In the genomic region with DNA sequence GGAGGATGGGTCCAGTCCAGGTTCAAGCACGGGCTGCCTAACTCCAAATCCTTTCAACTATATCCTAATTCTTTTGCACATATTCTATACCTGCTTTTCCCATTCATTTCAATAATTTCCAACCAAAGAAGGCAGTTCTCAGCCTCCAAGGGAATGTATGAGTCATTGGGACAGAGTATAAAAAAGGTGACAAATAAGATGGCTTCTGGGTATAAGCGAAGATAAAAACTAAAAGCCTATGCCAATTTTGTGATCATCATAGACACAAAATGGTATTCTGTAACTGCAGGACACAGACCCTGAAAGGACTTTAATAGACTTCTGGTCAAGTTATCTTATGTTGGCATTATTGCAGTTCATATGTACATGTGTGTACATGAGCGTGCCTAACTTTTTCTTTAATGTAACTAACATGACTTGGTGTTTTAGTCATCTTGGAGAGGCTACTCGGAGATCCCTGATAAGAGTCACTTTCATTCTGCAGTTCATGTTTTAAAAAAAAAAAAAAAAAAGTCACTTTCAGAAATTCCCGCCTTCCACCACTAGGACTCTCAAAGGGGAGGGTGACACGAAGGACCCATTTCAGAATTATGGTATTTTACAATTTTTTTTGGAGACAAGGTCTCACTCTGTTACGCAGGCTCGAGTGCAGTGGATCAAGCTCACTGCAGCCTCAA, we compare ENCODE assay signal across 10 cellular contexts. TPM values are rescaled to one million over a fixed set of nuclear protein-coding genes. Genes with fewer than 3 reads are reported as not detected.
DNase-seq lines count a peak whose midpoint lies in the region; ATAC-seq and TF ChIP-seq lines count a peak whose summit lies in the region.
"Had no signal": no experiment of that assay in that cellular context is flagged by ENCODE, and none has a peak within 500 bp of the region (broad histone marks: within the 10 kb centered on the region; RNA-seq: fewer than 3 reads in every experiment).

No MANE protein-coding gene starts in this region.

- peak; percentile 44 for TF ChIP-seq CTCF in fibroblast of mammary gland (conservative IDR thresholded peaks at IDR 0.05; ENCODE audit: control insufficient read depth, insufficient read depth, low read depth, low read length)

- intact Hi-C loops in posterior vena cava (cut with DNase I) = loop anchor here in 1 of 2 donors (5.0 kb wide), 1 partner anchor 158 kb away; no protein-coding TSS in a partner anchor

- H3K4me3 ChIP-seq in fibroblast of mammary gland (ENCODE audit: control insufficient read depth, low read depth, low read length) = no peak overlapping the region

- ATAC-seq in SK-N-SH treated with all-trans-retinoic acid at 6 μM for 48 hours = peak; percentile 30

- DNase-seq in AG08395 (ENCODE audit: low spot score) = peak; percentile 43
- peak; percentile 31 for DNase-seq in EH (ENCODE audit: low read depth)
- DNase-seq in fibroblast of mammary gland (ENCODE audit: low read depth) = no peak
- no peak for DNase-seq in posterior vena cava (ENCODE audit: low spot score)
- DNase-seq in NCI-H82 (lab: John Stamatoyannopoulos, UW) = no peak
- no peak for DNase-seq in NCI-H345 treated with DMSO at 0.1 percent for 48 hours (lab: John Stamatoyannopoulos, UW; ENCODE audit: unreplicated experiment)
- DNase-seq in SHP77 treated with DMSO at 0.1 percent for 48 hours (lab: John Stamatoyannopoulos, UW) = no peak
- DNase-seq: kidney glomerular epithelial cell, NCI-H1417 treated with DMSO at 0.1 percent for 48 hours had no signal

TF ChIP-seq in SK-N-SH treated with all-trans-retinoic acid at 6 μM for 48 hours, 23 proteins besides CTCF, POLR2A, EP300 and RAD21:
- TF ChIP-seq POU6F1 (CRISPR knock-in tag; IDR thresholded peaks at IDR 0.05; ENCODE audit: borderline replicate concordance, low read depth) (no peak), CREB5 (CRISPR knock-in tag; IDR thresholded peaks at IDR 0.05; ENCODE audit: low read depth) (no peak), ARNTL (CRISPR knock-in tag; IDR thresholded peaks at IDR 0.05; ENCODE audit: borderline replicate concordance, low read depth) (no peak), PATZ1 (CRISPR knock-in tag; IDR thresholded peaks at IDR 0.05; ENCODE audit: borderline replicate concordance) (no peak), TOX (CRISPR knock-in tag; IDR thresholded peaks at IDR 0.05; ENCODE audit: borderline replicate concordance) (no peak), PPARA (CRISPR knock-in tag; IDR thresholded peaks at IDR 0.05; ENCODE audit: borderline replicate concordance) (no peak), ZC3H10 (CRISPR knock-in tag; IDR thresholded peaks at IDR 0.05) (no peak), ESRRG (CRISPR knock-in tag; IDR thresholded peaks at IDR 0.05) (no peak), SNAI2 (CRISPR knock-in tag; IDR thresholded peaks at IDR 0.05) (no peak), ZNF565 (CRISPR knock-in tag; conservative IDR thresholded peaks at IDR 0.05; ENCODE audit: low read depth) (no peak), ISL1 (CRISPR knock-in tag; IDR thresholded peaks at IDR 0.05) (no peak), RARB (CRISPR knock-in tag; IDR thresholded peaks at IDR 0.05) (no peak), GLIS3 (CRISPR knock-in tag; IDR thresholded peaks at IDR 0.05) (no peak)
- TF ChIP-seq, protein P1, sequence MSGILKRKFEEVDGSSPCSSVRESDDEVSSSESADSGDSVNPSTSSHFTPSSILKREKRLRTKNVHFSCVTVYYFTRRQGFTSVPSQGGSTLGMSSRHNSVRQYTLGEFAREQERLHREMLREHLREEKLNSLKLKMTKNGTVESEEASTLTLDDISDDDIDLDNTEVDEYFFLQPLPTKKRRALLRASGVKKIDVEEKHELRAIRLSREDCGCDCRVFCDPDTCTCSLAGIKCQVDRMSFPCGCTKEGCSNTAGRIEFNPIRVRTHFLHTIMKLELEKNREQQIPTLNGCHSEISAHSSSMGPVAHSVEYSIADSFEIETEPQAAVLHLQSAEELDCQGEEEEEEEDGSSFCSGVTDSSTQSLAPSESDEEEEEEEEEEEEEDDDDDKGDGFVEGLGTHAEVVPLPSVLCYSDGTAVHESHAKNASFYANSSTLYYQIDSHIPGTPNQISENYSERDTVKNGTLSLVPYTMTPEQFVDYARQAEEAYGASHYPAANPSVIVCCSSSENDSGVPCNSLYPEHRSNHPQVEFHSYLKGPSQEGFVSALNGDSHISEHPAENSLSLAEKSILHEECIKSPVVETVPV (CRISPR knock-in tag; IDR thresholded peaks at IDR 0.05) = no peak
- TF ChIP-seq, protein P2, sequence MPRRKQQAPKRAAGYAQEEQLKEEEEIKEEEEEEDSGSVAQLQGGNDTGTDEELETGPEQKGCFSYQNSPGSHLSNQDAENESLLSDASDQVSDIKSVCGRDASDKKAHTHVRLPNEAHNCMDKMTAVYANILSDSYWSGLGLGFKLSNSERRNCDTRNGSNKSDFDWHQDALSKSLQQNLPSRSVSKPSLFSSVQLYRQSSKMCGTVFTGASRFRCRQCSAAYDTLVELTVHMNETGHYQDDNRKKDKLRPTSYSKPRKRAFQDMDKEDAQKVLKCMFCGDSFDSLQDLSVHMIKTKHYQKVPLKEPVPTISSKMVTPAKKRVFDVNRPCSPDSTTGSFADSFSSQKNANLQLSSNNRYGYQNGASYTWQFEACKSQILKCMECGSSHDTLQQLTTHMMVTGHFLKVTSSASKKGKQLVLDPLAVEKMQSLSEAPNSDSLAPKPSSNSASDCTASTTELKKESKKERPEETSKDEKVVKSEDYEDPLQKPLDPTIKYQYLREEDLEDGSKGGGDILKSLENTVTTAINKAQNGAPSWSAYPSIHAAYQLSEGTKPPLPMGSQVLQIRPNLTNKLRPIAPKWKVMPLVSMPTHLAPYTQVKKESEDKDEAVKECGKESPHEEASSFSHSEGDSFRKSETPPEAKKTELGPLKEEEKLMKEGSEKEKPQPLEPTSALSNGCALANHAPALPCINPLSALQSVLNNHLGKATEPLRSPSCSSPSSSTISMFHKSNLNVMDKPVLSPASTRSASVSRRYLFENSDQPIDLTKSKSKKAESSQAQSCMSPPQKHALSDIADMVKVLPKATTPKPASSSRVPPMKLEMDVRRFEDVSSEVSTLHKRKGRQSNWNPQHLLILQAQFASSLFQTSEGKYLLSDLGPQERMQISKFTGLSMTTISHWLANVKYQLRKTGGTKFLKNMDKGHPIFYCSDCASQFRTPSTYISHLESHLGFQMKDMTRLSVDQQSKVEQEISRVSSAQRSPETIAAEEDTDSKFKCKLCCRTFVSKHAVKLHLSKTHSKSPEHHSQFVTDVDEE (CRISPR knock-in tag; IDR thresholded peaks at IDR 0.05) = no peak

RNA-seq across cellular contexts. Expression of gene COG1, which starts 17.3 kb away (rescaled TPM):
- total RNA-seq in posterior vena cava = 10 to 100 TPM; 28.3 to 37.2 TPM

RNA-seq across cellular contexts. Expression of gene SSTR2, which starts 45.3 kb away (rescaled TPM):
- 1 to 10 TPM in 1 of 2 donors, under 1 TPM in 1; 0.88 to 1.1 TPM for total RNA-seq in posterior vena cava

RNA-seq across cellular contexts. Expression of gene CPSF4L, which starts 51.5 kb away (rescaled TPM):
- total RNA-seq in posterior vena cava = not detected

Comparison
In these comparisons a context has a peak if more than half of its experiments do, and no peak if none do; other contexts are left out.
1. DNase-seq: peak in AG08395 (single experiment) and EH (single experiment); none in fibroblast of mammary gland (single experiment), posterior vena cava (single experiment), NCI-H82 (single experiment), NCI-H345 treated with DMSO at 0.1 percent for 48 hours (single experiment) and SHP77 treated with DMSO at 0.1 percent for 48 hours (single experiment).